In genomic region chr9:109787735-109788134, GRCh38 we compare ENCODE assay signal across 27 cellular contexts. TPM values are rescaled to one million over a fixed set of nuclear protein-coding genes. Genes with fewer than 3 reads are reported as not detected.
"Had no signal": no experiment of that assay in that cellular context is flagged by ENCODE, and none has a peak within 500 bp of the region (broad histone marks: within the 10 kb centered on the region; RNA-seq: fewer than 3 reads in every experiment).

No MANE protein-coding gene starts in this region.

- H3K36me3 ChIP-seq: esophagus squamous epithelium, neutrophil, pancreas, right lobe of liver, suprapubic skin, transverse colon, upper lobe of right lung, vagina had no signal

- H3K27me3 ChIP-seq: pancreas, right lobe of liver, suprapubic skin, transverse colon, upper lobe of right lung, vagina had no signal

- ATAC-seq: effector memory CD8-positive, alpha-beta T cell; left ventricle myocardium superior; mucosa of descending colon; natural killer cell treated with Interleukin-12 subunit alpha and Interleukin-12 subunit beta and Interleukin-15 and Interleukin-18, amount 100 ng/mL, for 72 hours; pancreas; stimulated activated naive B cell treated with anti-CD40 and anti-IgM and Interleukin-4, amounts not matched to agents 10 μg/mL and 1 μg/mL and 100 μg/mL, for 72 hours; upper lobe of right lung had no signal

- H3K4me1 ChIP-seq: pancreas, transverse colon, upper lobe of right lung had no signal

- H3K9me3 ChIP-seq: esophagus squamous epithelium, mucosa of descending colon, neutrophil, pancreas, right lobe of liver, suprapubic skin, transverse colon, upper lobe of right lung, vagina had no signal

- DNase-seq: cortex of kidney; effector memory CD8-positive, alpha-beta T cell; erythroblast; esophagus squamous epithelium; hypothalamus; immature natural killer cell; left ventricle myocardium superior; mesenchymal stem cell; mucosa of descending colon; naive B cell; pancreas; retina; right lobe of liver; small intestine; stimulated activated CD4-positive, alpha-beta T cell treated with anti-CD3 and anti-CD28 coated beads, Interleukin-15, amount 100 ng/mL, for 24 hours; stimulated activated CD4-positive, alpha-beta T cell treated with anti-CD3 and anti-CD28 coated beads, Interleukin-2, amount 100 ng/mL, for 48 hours; stimulated activated naive B cell treated with anti-CD40 and anti-IgM and Interleukin-4, amounts not matched to agents 10 μg/mL and 1 μg/mL and 100 μg/mL, for 72 hours; transverse colon; upper lobe of right lung had no signal

- H3K27ac ChIP-seq: esophagus squamous epithelium, neutrophil, pancreas, suprapubic skin, transverse colon, upper lobe of right lung, vagina had no signal

- H3K4me3 ChIP-seq: esophagus squamous epithelium, lung, mucosa of descending colon, pancreas, right lobe of liver, suprapubic skin, transverse colon, upper lobe of right lung, vagina had no signal

- FAIRE-seq: endometrium, frontal cortex, keratinocyte, pancreas, small intestine had no signal

RNA-seq across cellular contexts. Expression of gene PALM2AKAP2, which starts 7.7 kb away (rescaled TPM):
- total RNA-seq: natural killer cell treated with Interleukin-12 subunit alpha and Interleukin-12 subunit beta and Interleukin-15 and Interleukin-18, amount 100 ng/mL, for 72 hours had no signal
- polyA plus RNA-seq: immature natural killer cell had no signal
